Comparison of ENCODE assay signal across 2 cellular contexts in genomic region chr4:183333202-183333601, GRCh38.
TF ChIP-seq lines count a peak whose summit lies in the region.

No MANE protein-coding gene starts in this region.

TF ChIP-seq in A549, 52 proteins besides CTCF, POLR2A, EP300 and RAD21 (continued from another document):
- TF ChIP-seq ELK1 (IDR thresholded peaks at IDR 0.05; ENCODE audit: low read depth, low read length): no peak
- TF ChIP-seq ZFP36 (IDR thresholded peaks at IDR 0.05; ENCODE audit: borderline replicate concordance, partially characterized antibody): no peak
- TF ChIP-seq FOSL2 (IDR thresholded peaks at IDR 0.05): no peak
- TF ChIP-seq FOSL2 (CRISPR knock-in tag; IDR thresholded peaks at IDR 0.05): no peak
- no peak for TF ChIP-seq USF2 (IDR thresholded peaks at IDR 0.05)
- no peak for TF ChIP-seq KDM1A (IDR thresholded peaks at IDR 0.05; ENCODE audit: low read depth)
- TF ChIP-seq CEBPB (IDR thresholded peaks at IDR 0.05): no peak
- TF ChIP-seq CBX2 (IDR thresholded peaks at IDR 0.05; ENCODE audit: borderline replicate concordance, low read depth): no peak
- no peak for TF ChIP-seq SMC3 (IDR thresholded peaks at IDR 0.05)
- no peak for TF ChIP-seq RARB (CRISPR knock-in tag; IDR thresholded peaks at IDR 0.05)
- TF ChIP-seq JUN (IDR thresholded peaks at IDR 0.05): no peak
- no peak for TF ChIP-seq RNF2 (IDR thresholded peaks at IDR 0.05; ENCODE audit: borderline replicate concordance, low read depth)
- no peak for TF ChIP-seq NFE2L2 (conservative IDR thresholded peaks at IDR 0.05; ENCODE audit: low read length)
- TF ChIP-seq JUNB (IDR thresholded peaks at IDR 0.05): no peak
- no peak for TF ChIP-seq MYC (IDR thresholded peaks at IDR 0.05; ENCODE audit: borderline replicate concordance, low read length)
TF ChIP-seq in A549: peak in this region for 0.

TF ChIP-seq in IMR-90, 13 proteins besides CTCF, POLR2A, EP300 and RAD21 (continued from another document):
- TF ChIP-seq USF2 (IDR thresholded peaks at IDR 0.05; ENCODE audit: low read depth, low read length) (no peak), MXI1 (IDR thresholded peaks at IDR 0.05; ENCODE audit: borderline replicate concordance, low read depth, low read length) (no peak), FOS (IDR thresholded peaks at IDR 0.05; ENCODE audit: low read depth, low read length) (no peak), RFX5 (IDR thresholded peaks at IDR 0.05; ENCODE audit: low read depth, low read length) (no peak), NFE2L2 (IDR thresholded peaks at IDR 0.05; ENCODE audit: low read depth, low read length) (no peak), CEBPB (IDR thresholded peaks at IDR 0.05; ENCODE audit: low read depth, low read length) (no peak), RCOR1 (IDR thresholded peaks at IDR 0.05; ENCODE audit: insufficient replicate concordance, low read length) (no peak), BHLHE40 (IDR thresholded peaks at IDR 0.05; ENCODE audit: low read depth, low read length) (no peak), ELK1 (IDR thresholded peaks at IDR 0.05; ENCODE audit: borderline replicate concordance, low read depth, low read length) (no peak), MAFK (IDR thresholded peaks at IDR 0.05; ENCODE audit: low read depth, low read length) (no peak), SMC3 (IDR thresholded peaks at IDR 0.05; ENCODE audit: low read depth, low read length) (no peak)
TF ChIP-seq in IMR-90: peak in this region for 0.
